Comparison of ENCODE assay signal across 17 cellular contexts in genomic region chrX:23749576-23749975, GRCh38. TPM values are rescaled to one million over a fixed set of nuclear protein-coding genes. Genes with fewer than 3 reads are reported as not detected.
DNase-seq lines count a peak whose midpoint lies in the region; ATAC-seq, FAIRE-seq and TF ChIP-seq lines count a peak whose summit lies in the region.
"Had no signal": no experiment of that assay in that cellular context is flagged by ENCODE, and none has a peak within 500 bp of the region (broad histone marks: within the 10 kb centered on the region; RNA-seq: fewer than 3 reads in every experiment).

No MANE protein-coding gene starts in this region.

- WGBS in GM23248 (ENCODE audit: low coverage in 1 of 2, low lambda C conversion rate in 2 of 2, missing lambda C conversion rate in 2 of 2), 2 experiments, result 59 to 63% methylated on average over 2 of the region's 2 CpGs

- H3K27me3 Mint-ChIP-seq in nephron progenitor cell (ENCODE audit: low read depth, poor library complexity) (no peaks in the 10 kb centered on the region), osteocyte (ENCODE audit: unreplicated experiment) (no peaks in the 10 kb centered on the region)
- H3K27me3 Mint-ChIP-seq: CD8-positive, alpha-beta memory T cell had no signal

- no peak overlapping the region for H3K4me3 ChIP-seq in GM23248
- no peak overlapping the region for H3K4me3 ChIP-seq in bronchial epithelial cell (ENCODE audit: low read depth, low read length)
- H3K4me3 ChIP-seq: A549, GM12878, K562 had no signal

- peaks cover 11% of the 10 kb centered on the region; the same call in 1 of the 2 replicates for H3K4me1 ChIP-seq in GM23248 (ENCODE audit: insufficient read depth)
- H3K4me1 ChIP-seq: Caco-2 had no signal

- H3K9me3 ChIP-seq in GM23248 (ENCODE audit: low read depth), result no peaks in the 10 kb centered on the region
- H3K9me3 ChIP-seq: A549, Caco-2 had no signal

- no peak overlapping the region for H3K9ac ChIP-seq in GM23248

- H3K4me1 Mint-ChIP-seq in nephron progenitor cell (peaks cover 14% of the 10 kb centered on the region), osteocyte (ENCODE audit: unreplicated experiment) (peaks cover 13% of the 10 kb centered on the region)

- no peak for TF ChIP-seq CTCF in bronchial epithelial cell (IDR thresholded peaks at IDR 0.05; ENCODE audit: insufficient read depth, low read length, severe bottlenecking)
- TF ChIP-seq CTCF in nephron progenitor cell (IDR thresholded peaks at IDR 0.05), result no peak
- no peak for TF ChIP-seq CTCF in osteocyte (IDR thresholded peaks at IDR 0.05)

- peak overlapping the region; percentile 56 for H3K27ac Mint-ChIP-seq in nephron progenitor cell
- H3K27ac Mint-ChIP-seq in osteocyte (ENCODE audit: unreplicated experiment), result no peak overlapping the region
- H3K27ac Mint-ChIP-seq: CD14-positive monocyte; CD8-positive, alpha-beta memory T cell had no signal

- H3K4me2 ChIP-seq in GM23248 (ENCODE audit: unreplicated experiment), result no peak overlapping the region
- H3K4me2 ChIP-seq: A549 had no signal

- no peak overlapping the region for H3K27ac ChIP-seq in GM23248
- H3K27ac ChIP-seq: A549 had no signal

- H3K4me3 Mint-ChIP-seq in nephron progenitor cell (no peak overlapping the region), osteocyte (ENCODE audit: unreplicated experiment) (no peak overlapping the region)
- H3K4me3 Mint-ChIP-seq: CD14-positive monocyte; CD8-positive, alpha-beta memory T cell had no signal

- peak; percentile 28 for FAIRE-seq in bronchial epithelial cell (lab: Jason Lieb, UNC)
- FAIRE-seq: A549, GM12878, GM18507, H54, K562 had no signal

- H4K20me1 ChIP-seq in GM23248 (ENCODE audit: insufficient read depth), result no peaks in the 10 kb centered on the region

- no peak overlapping the region for H2AFZ ChIP-seq in GM23248

- DNase-seq in GM23248, result peak; percentile 16
- DNase-seq in bronchial epithelial cell (ENCODE audit: low read depth), result no peak
- DNase-seq in nephron progenitor cell, result no peak
- DNase-seq in activated CD8-positive, alpha-beta memory T cell treated with anti-CD3 and anti-CD28 coated beads for 24 hours, result no peak
- no peak for DNase-seq in CD1c-positive myeloid dendritic cell (ENCODE audit: extremely low spot score)
- no peak for DNase-seq in osteocyte (ENCODE audit: extremely low spot score, unreplicated experiment)
- DNase-seq: Caco-2; CD8-positive, alpha-beta memory T cell; DND-41 had no signal

- H3K36me3 Mint-ChIP-seq in nephron progenitor cell (ENCODE audit: low read depth) (no peaks in the 10 kb centered on the region), osteocyte (ENCODE audit: unreplicated experiment) (no peaks in the 10 kb centered on the region)
- H3K36me3 Mint-ChIP-seq: CD14-positive monocyte; CD8-positive, alpha-beta memory T cell had no signal

- H3K79me2 ChIP-seq in GM23248 (ENCODE audit: insufficient read depth), result no peaks in the 10 kb centered on the region

- in situ Hi-C loops in GM23248 (cut with MboI), result no loop called here

- no peaks in the 10 kb centered on the region for H3K9me2 ChIP-seq in GM23248 (ENCODE audit: insufficient read depth)

- no peaks in the 10 kb centered on the region for H3K27me3 ChIP-seq in GM23248 (replicated peaks; ENCODE audit: insufficient read depth)
- H3K27me3 ChIP-seq in bronchial epithelial cell (ENCODE audit: control insufficient read depth, insufficient read depth, low read length), result no peaks in the 10 kb centered on the region

- H3F3A ChIP-seq in GM23248 (ENCODE audit: insufficient read depth), result peaks cover 5% of the 10 kb centered on the region

- H3K9me3 Mint-ChIP-seq in nephron progenitor cell (no peaks in the 10 kb centered on the region), osteocyte (ENCODE audit: unreplicated experiment) (no peaks in the 10 kb centered on the region)
- H3K9me3 Mint-ChIP-seq: CD8-positive, alpha-beta memory T cell had no signal

- no peak for ATAC-seq in HG03342 (IDR thresholded peaks at IDR 0.05; ENCODE audit: unreplicated experiment)
- ATAC-seq: GM12878, HCT116 had no signal

- H3K36me3 ChIP-seq in GM23248 (ENCODE audit: low read depth) (no peaks in the 10 kb centered on the region), bronchial epithelial cell (ENCODE audit: control insufficient read depth, insufficient read depth, low read length) (no peaks in the 10 kb centered on the region)

RNA-seq across cellular contexts. Expression of gene ACOT9, which starts 6.5 kb away (rescaled TPM):
- 67.2 and 85.2 TPM in 2 replicates for total RNA-seq in GM23248 (2014; rRNA removed; shearing (Covaris generic))
- 62.5 and 66.7 TPM in 2 replicates for polyA plus RNA-seq in GM23248 (2016; fragmentation: Nextera tagmentation; extraction: Ambion mirVana)
- total RNA-seq in bronchial epithelial cell (29.2 and 66.1 TPM in 2 replicates), osteocyte (53.8 and 57.9 TPM in 2 replicates)

RNA-seq across cellular contexts. Expression of gene SAT1, which starts 33.4 kb away (rescaled TPM):
- 168 and 171 TPM in 2 replicates for total RNA-seq in GM23248 (2014; rRNA removed; shearing (Covaris generic))
- 223 and 245 TPM in 2 replicates for polyA plus RNA-seq in GM23248 (2016; fragmentation: Nextera tagmentation; extraction: Ambion mirVana)
- 1,193 and 1,762 TPM in 2 replicates for total RNA-seq in bronchial epithelial cell
- total RNA-seq in osteocyte, result 216 and 234 TPM in 2 replicates
